ENCODE assay signal across 8 cellular contexts in the genomic region with DNA sequence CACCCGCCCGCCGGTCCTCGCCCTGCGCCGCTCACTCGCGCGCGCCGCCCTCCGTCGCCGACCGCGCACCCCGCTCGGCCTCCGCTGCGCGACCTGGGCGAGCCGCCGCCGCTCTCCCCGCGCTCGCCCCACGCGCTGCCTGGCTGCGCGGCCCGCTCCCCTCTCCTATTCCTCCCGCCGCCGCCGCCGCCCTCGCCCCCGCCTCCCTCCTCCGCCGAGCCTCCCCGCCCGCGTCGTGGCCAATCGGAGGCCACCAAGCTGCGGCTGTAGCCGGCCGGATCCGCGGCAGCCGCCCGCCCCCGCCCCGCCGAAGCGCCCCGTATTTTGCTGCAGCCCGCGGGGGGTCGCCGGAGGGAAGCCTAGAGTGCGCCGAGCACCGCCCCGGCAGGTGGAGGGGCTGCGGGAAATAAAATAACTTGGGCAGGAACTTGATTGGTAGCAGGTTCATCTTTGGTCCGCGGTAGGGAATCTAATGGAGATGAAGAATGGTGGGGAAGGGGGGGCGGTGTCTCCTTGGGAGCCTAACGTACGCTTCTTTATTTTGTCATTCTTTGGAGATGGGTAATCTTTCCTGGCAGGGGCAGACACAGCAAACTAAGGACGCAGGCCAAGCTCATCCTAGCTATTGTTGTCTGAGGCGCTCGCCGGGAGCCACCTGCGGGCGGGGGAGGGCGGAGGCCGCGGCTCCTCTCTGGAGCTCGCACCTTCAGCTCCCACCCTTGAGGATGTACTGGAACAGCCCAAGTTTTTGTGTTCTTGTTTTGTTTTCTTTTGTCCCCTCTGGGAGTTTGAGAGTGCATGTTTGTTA. TPM values are rescaled to one million over a fixed set of nuclear protein-coding genes. Genes with fewer than 3 reads are reported as not detected.
DNase-seq lines count a peak whose midpoint lies in the region; ATAC-seq and TF ChIP-seq lines count a peak whose summit lies in the region.

No MANE protein-coding gene starts in this region.

- intact Hi-C loops in natural killer cell (cut with micrococcal nuclease), result no loop called here

- peak overlapping the region; percentile 84 for H3K4me3 Mint-ChIP-seq in natural killer cell

- H3K9ac ChIP-seq in ES-I3 (ENCODE audit: low read depth, low read length), result peak overlapping the region; percentile 91

- no peaks in the 10 kb centered on the region for H3K9me3 ChIP-seq in ES-I3 (ENCODE audit: control insufficient read depth, insufficient read depth, low read length)

- H3K27ac Mint-ChIP-seq in natural killer cell, result no peak overlapping the region

- H3K36me3 Mint-ChIP-seq in natural killer cell, result peaks cover 15% of the 10 kb centered on the region

- no peaks in the 10 kb centered on the region for H3K9me3 Mint-ChIP-seq in natural killer cell

- H3K36me3 ChIP-seq in ES-I3 (ENCODE audit: insufficient read depth, low read length), result no peaks in the 10 kb centered on the region

- ATAC-seq in natural killer cell, result peak; percentile 31 to 52 (median 34)
- no peak for ATAC-seq in HG03095 (IDR thresholded peaks at IDR 0.05; ENCODE audit: unreplicated experiment)

- H3K4me1 Mint-ChIP-seq in natural killer cell, result peaks cover 11 to 15% of the 10 kb centered on the region in 2 donors

- peaks cover 36 to 53% of the 10 kb centered on the region in 2 donors for H3K27me3 Mint-ChIP-seq in natural killer cell (ENCODE audit: low read depth in 2 of 2)

- peak overlapping the region; percentile 78 for H3K4me3 ChIP-seq in fibroblast of mammary gland (ENCODE audit: control insufficient read depth, low read depth, low read length)

- peaks cover 32% of the 10 kb centered on the region for H3K4me1 ChIP-seq in ES-I3 (ENCODE audit: insufficient read depth, low read length)

- TF ChIP-seq CTCF in fibroblast of mammary gland (conservative IDR thresholded peaks at IDR 0.05; ENCODE audit: control insufficient read depth, insufficient read depth, low read depth, low read length), result no peak
- no peak for TF ChIP-seq CTCF in natural killer cell (IDR thresholded peaks at IDR 0.05)

- peak; percentile 45 for DNase-seq in LHCN-M2 (ENCODE audit: low read depth)
- peak; percentile 49 for DNase-seq in T1000 (lab: John Stamatoyannopoulos, UW)
- peak; percentile 53 for DNase-seq in fibroblast of mammary gland (ENCODE audit: low read depth)
- DNase-seq in natural killer cell, result no peak
- DNase-seq in activated CD8-positive, alpha-beta memory T cell treated with anti-CD3 and anti-CD28 coated beads, Interleukin-2, amount 50 U/mL, for 4 hours, result no peak
- no peak for DNase-seq in stimulated activated CD4-positive, alpha-beta T cell treated with anti-CD3 and anti-CD28 coated beads, Interleukin-4, amount 100 ng/mL, for 1 hour

RNA-seq across cellular contexts. Expression of a gene that starts 1.1 kb away (rescaled TPM):
- total RNA-seq in LHCN-M2 (2014; rRNA removed), result 30.3 and 31.1 TPM in 2 replicates
- polyA plus RNA-seq in LHCN-M2 (2012), result 44.5 TPM
- total RNA-seq in natural killer cell, result under 1 TPM; 0.09 to 0.35 (median 0.26) TPM

Comparison
In these comparisons a context has a peak if more than half of its experiments do, and no peak if none do; other contexts are left out.
1. DNase-seq: peak in LHCN-M2 (single experiment), T1000 (single experiment) and fibroblast of mammary gland (single experiment); none in natural killer cell (single experiment), activated CD8-positive, alpha-beta memory T cell treated with anti-CD3 and anti-CD28 coated beads, Interleukin-2, amount 50 U/mL, for 4 hours (single experiment) and stimulated activated CD4-positive, alpha-beta T cell treated with anti-CD3 and anti-CD28 coated beads, Interleukin-4, amount 100 ng/mL, for 1 hour (single experiment).
2. RNA of a gene that starts 1.1 kb away (total RNA-seq): 30.3 to 31.1 TPM in LHCN-M2; 0.09 to 0.35 TPM in natural killer cell; every median in the first group is over 10 times any median in the second.